Comparison of ENCODE assay signal across 20 cellular contexts in the genomic region with DNA sequence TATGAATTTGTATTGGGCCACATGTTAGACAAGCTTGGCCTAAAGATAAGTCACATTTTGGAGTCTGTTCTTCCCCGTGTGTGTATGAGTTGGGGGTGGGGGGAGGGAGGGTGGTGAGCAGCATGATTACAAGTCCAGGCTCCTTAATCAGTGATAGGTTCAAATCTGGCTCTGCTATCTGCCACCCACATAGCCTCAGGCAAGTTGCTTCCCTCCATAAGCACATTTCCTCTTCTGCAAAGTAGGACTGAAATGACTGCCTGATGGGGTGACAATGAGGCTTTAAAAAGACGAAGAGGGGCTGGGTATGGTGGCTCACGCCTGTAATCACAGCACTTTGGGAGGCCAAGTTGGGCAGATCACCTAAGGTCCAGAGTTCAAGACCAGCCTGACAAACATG. TPM values are rescaled to one million over a fixed set of nuclear protein-coding genes. Genes with fewer than 3 reads are reported as not detected.
DNase-seq lines count a peak whose midpoint lies in the region; ATAC-seq and TF ChIP-seq lines count a peak whose summit lies in the region.
"Had no signal": no experiment of that assay in that cellular context is flagged by ENCODE, and none has a peak within 500 bp of the region (broad histone marks: within the 10 kb centered on the region; RNA-seq: fewer than 3 reads in every experiment).

No MANE protein-coding gene starts in this region.

- ATAC-seq in HCT116, result no peak
- ATAC-seq in Panc1, result no peak
- ATAC-seq: activated CD8-positive, alpha-beta T cell treated with anti-CD3 and anti-CD28 coated beads, Interleukin-2, amount 10 ng/mL, durations not matched to agents 7 days and 5 days; naive thymus-derived CD8-positive, alpha-beta T cell had no signal

- H3K27ac Mint-ChIP-seq in CD4-positive, alpha-beta memory T cell, result no peak overlapping the region
- H3K27ac Mint-ChIP-seq: activated CD8-positive, alpha-beta T cell treated with anti-CD3 and anti-CD28 coated beads, Interleukin-2, amount 10 ng/mL, durations not matched to agents 7 days and 5 days; activated naive CD8-positive, alpha-beta T cell treated with anti-CD3 and anti-CD28 coated beads, Interleukin-2, amount 10 ng/mL, durations not matched to agents 7 days and 5 days had no signal

- H3K27me3 ChIP-seq in HCT116 (ENCODE audit: insufficient read depth, low read length) (no peaks in the 10 kb centered on the region), Panc1 (ENCODE audit: control insufficient read depth, insufficient read depth, low read length) (no peaks in the 10 kb centered on the region), suprapubic skin (no peaks in the 10 kb centered on the region)
- H3K27me3 ChIP-seq in CD4-positive, alpha-beta memory T cell (ENCODE audit: insufficient read depth, low read length), result no peaks in the 10 kb centered on the region
- H3K27me3 ChIP-seq: BLaER1, dorsolateral prefrontal cortex had no signal

- H3K79me2 ChIP-seq in HCT116 (ENCODE audit: insufficient read depth, low read length), result peaks cover 22% of the 10 kb centered on the region

- no peak overlapping the region for H3K4me3 ChIP-seq in HCT116 (replicated peaks in 1 of 2; ENCODE audit: low read depth in 1 of 2, low read length in 2 of 2)
- no peak overlapping the region for H3K4me3 ChIP-seq in Panc1 (ENCODE audit: low read depth in 2 of 2, low read length in 2 of 2)
- H3K4me3 ChIP-seq in epithelial cell of esophagus (ENCODE audit: low read length), result no peak overlapping the region
- H3K4me3 ChIP-seq in suprapubic skin, result no peak overlapping the region
- no peak overlapping the region for H3K4me3 ChIP-seq in CD4-positive, alpha-beta memory T cell (ENCODE audit: low read length in 2 of 2)
- H3K4me3 ChIP-seq: BLaER1, dorsolateral prefrontal cortex, lung had no signal

- H3K27ac ChIP-seq in HCT116 (ENCODE audit: low read depth, low read length) (peak overlapping the region; percentile 81), Panc1 (ENCODE audit: low read length) (peak overlapping the region; percentile 44; the same call in 1 of the 2 replicates), suprapubic skin (peak overlapping the region; percentile 77)
- no peak overlapping the region for H3K27ac ChIP-seq in CD4-positive, alpha-beta memory T cell (ENCODE audit: low read depth, low read length)
- H3K27ac ChIP-seq: BLaER1, thoracic aorta had no signal

- POLR2A ChIA-PET in HCT116 (lab: Charles Lee), result interaction anchor here (1.3 kb wide), 1 partner anchor 54 kb away, joined by 3 read pairs; no protein-coding TSS in a partner anchor
- POLR2A ChIA-PET in Panc1 (lab: Charles Lee), result interaction anchor here (0.6 kb wide), 1 partner anchor 364 kb away, joined by 6 read pairs; no protein-coding TSS in a partner anchor
- POLR2A ChIA-PET in CD4-positive, alpha-beta memory T cell (lab: Charles Lee; ENCODE audit: partially characterized antibody), result no interaction called here

- CTCF ChIA-PET in HCT116 (lab: Charles Lee), result no interaction called here
- CTCF ChIA-PET in Panc1 (lab: Charles Lee), result no interaction called here
- CTCF ChIA-PET in CD4-positive, alpha-beta memory T cell (lab: Charles Lee; ENCODE audit: partially characterized antibody), result no interaction called here

- TF ChIP-seq CTCF in HCT116 (IDR thresholded peaks at IDR 0.05 in 2 of 3, conservative IDR thresholded peaks at IDR 0.05 in 1 of 3; ENCODE audit: borderline replicate concordance in 1 of 3, insufficient read depth in 1 of 3, low read depth in 2 of 3, low read length in 2 of 3) (no peak), Panc1 (IDR thresholded peaks at IDR 0.05) (no peak), epithelial cell of esophagus (IDR thresholded peaks at IDR 0.05; ENCODE audit: insufficient read depth, low read depth, low read length, missing control alignments) (no peak), suprapubic skin (IDR thresholded peaks at IDR 0.05) (no peak)

- H3K4me2 ChIP-seq in HCT116 (ENCODE audit: low read length), result peak overlapping the region; percentile 85
- H3K4me2 ChIP-seq: BLaER1 had no signal

- H3K9ac ChIP-seq in HCT116 (ENCODE audit: low read length), result peak overlapping the region; percentile 6; the same call in 1 of the 2 replicates
- H3K9ac ChIP-seq: BLaER1 had no signal

- H3K36me3 ChIP-seq in HCT116 (ENCODE audit: control insufficient read depth in 1 of 2, insufficient read depth in 2 of 2, low read length in 2 of 2) (no peaks in the 10 kb centered on the region), Panc1 (ENCODE audit: control insufficient read depth, insufficient read depth, low read length) (no peaks in the 10 kb centered on the region), suprapubic skin (no peaks in the 10 kb centered on the region)
- H3K36me3 ChIP-seq in CD4-positive, alpha-beta memory T cell (ENCODE audit: insufficient read depth, low read length), result no peaks in the 10 kb centered on the region
- H3K36me3 ChIP-seq: BLaER1, thoracic aorta had no signal

- H4K20me1 ChIP-seq in HCT116 (ENCODE audit: insufficient read depth), result no peaks in the 10 kb centered on the region
- H4K20me1 ChIP-seq: BLaER1 had no signal

- no peaks in the 10 kb centered on the region for H3K4me1 Mint-ChIP-seq in CD4-positive, alpha-beta memory T cell

- no peaks in the 10 kb centered on the region for H3K36me3 Mint-ChIP-seq in CD4-positive, alpha-beta memory T cell
- H3K36me3 Mint-ChIP-seq: activated naive CD8-positive, alpha-beta T cell treated with anti-CD3 and anti-CD28 coated beads, Interleukin-2, amount 10 ng/mL, durations not matched to agents 7 days and 5 days; naive thymus-derived CD8-positive, alpha-beta T cell had no signal

- no peaks in the 10 kb centered on the region for H3K9me2 ChIP-seq in HCT116 (ENCODE audit: insufficient read depth)

- intact Hi-C loops in HCT116 (cut with micrococcal nuclease), result no loop called here
- intact Hi-C loops in Panc1 (cut with micrococcal nuclease; ENCODE audit: unreplicated experiment), result no loop called here
- intact Hi-C loops in CD4-positive, alpha-beta memory T cell (cut with micrococcal nuclease), result no loop called here

- no peak for TF ChIP-seq POLR2A in HCT116 (IDR thresholded peaks at IDR 0.05; ENCODE audit: borderline replicate concordance, extremely low read depth, insufficient read depth, insufficient read length)
- no peak for TF ChIP-seq POLR2A in suprapubic skin (IDR thresholded peaks at IDR 0.05)

- peaks cover 3 to 21% of the 10 kb centered on the region in 2 donors for H3K27me3 Mint-ChIP-seq in CD4-positive, alpha-beta memory T cell

- BruUV-seq in HCT116 (replicated peaks; lab: Mats Ljungman, UMichigan) (no TSS peak), Panc1 (replicated peaks; lab: Mats Ljungman, UMichigan) (no TSS peak)

- no peak for TF ChIP-seq RAD21 in HCT116 (IDR thresholded peaks at IDR 0.05; ENCODE audit: low read depth)

- H3K4me1 ChIP-seq in HCT116 (ENCODE audit: control insufficient read depth in 1 of 2, insufficient read depth in 2 of 2, low read length in 2 of 2) (peaks cover 45 to 84% of the 10 kb centered on the region in 2 experiments), Panc1 (ENCODE audit: control insufficient read depth, insufficient read depth, low read length) (peaks cover 31% of the 10 kb centered on the region), suprapubic skin (peaks cover 51% of the 10 kb centered on the region)
- no peaks in the 10 kb centered on the region for H3K4me1 ChIP-seq in CD4-positive, alpha-beta memory T cell (ENCODE audit: insufficient read depth, low read length)

- 54% methylated on average over 3 of the region's 3 CpGs for WGBS in suprapubic skin

- DNase-seq in HCT116 (ENCODE audit: low read depth, low spot score) (no peak), Panc1 (ENCODE audit: low read depth, low spot score) (no peak), epithelial cell of esophagus (ENCODE audit: low read depth) (peak; percentile 47), suprapubic skin (ENCODE audit: low spot score in 2 of 2) (no peak), epidermal melanocyte (ENCODE audit: insufficient read length, low spot score) (no peak), NCI-H510A (lab: John Stamatoyannopoulos, UW) (no peak)
- no peak for DNase-seq in CD4-positive, alpha-beta memory T cell
- DNase-seq: activated CD8-positive, alpha-beta T cell treated with anti-CD3 and anti-CD28 coated beads, Interleukin-2, amount 10 ng/mL, durations not matched to agents 7 days and 5 days; activated naive CD8-positive, alpha-beta T cell treated with anti-CD3 and anti-CD28 coated beads, Interleukin-2, amount 10 ng/mL, durations not matched to agents 7 days and 5 days; DMS153; dorsolateral prefrontal cortex; head of caudate nucleus; naive thymus-derived CD8-positive, alpha-beta T cell; NCI-H526 treated with DMSO at 0.1 percent for 48 hours; small intestine; stimulated activated CD4-positive, alpha-beta T cell treated with anti-CD3 and anti-CD28 coated beads, Interleukin-4, amount 100 ng/mL, for 4 hours; stimulated activated CD8-positive, alpha-beta memory T cell treated with anti-CD3 and anti-CD28 coated beads, Interleukin-4, amount 100 ng/mL, for 48 hours had no signal

- no peak overlapping the region for H2AFZ ChIP-seq in HCT116 (ENCODE audit: low read depth, low read length, poor library complexity, severe bottlenecking)

- TF ChIP-seq EP300 in suprapubic skin (IDR thresholded peaks at IDR 0.05), result no peak

- H3K9me3 ChIP-seq in HCT116 (ENCODE audit: control insufficient read depth in 1 of 2, insufficient read depth in 1 of 2, low read depth in 1 of 2, low read length in 2 of 2) (no peaks in the 10 kb centered on the region), Panc1 (ENCODE audit: control insufficient read depth, insufficient read depth, low read depth, low read length) (no peaks in the 10 kb centered on the region), suprapubic skin (no peaks in the 10 kb centered on the region)
- H3K9me3 ChIP-seq in CD4-positive, alpha-beta memory T cell (ENCODE audit: control insufficient read depth in 1 of 2, low read length in 2 of 2), result no peaks in the 10 kb centered on the region
- H3K9me3 ChIP-seq: BLaER1, thoracic aorta had no signal

- H3K9me3 Mint-ChIP-seq in CD4-positive, alpha-beta memory T cell, result no peaks in the 10 kb centered on the region
- H3K9me3 Mint-ChIP-seq: activated naive CD8-positive, alpha-beta T cell treated with anti-CD3 and anti-CD28 coated beads, Interleukin-2, amount 10 ng/mL, durations not matched to agents 7 days and 5 days; naive thymus-derived CD8-positive, alpha-beta T cell had no signal

- RAD21 ChIA-PET in HCT116 (lab: Charles Lee; ENCODE audit: low non-redundant PET in 1 of 2, low total read pairs in 2 of 2, uncharacterized antibody in 2 of 2, unreplicated experiment in 2 of 2), result interaction anchor here in 1 of 2 experiments (0.7 kb wide), 1 partner anchor 18 kb away, joined by 3 read pairs; no protein-coding TSS in a partner anchor

- in situ Hi-C loops in Panc1 (cut with HindIII; ENCODE audit: low pct_unique_long_range_greater_than_20kb, low sequenced_read_pairs), result no loop called here

- H3K4me3 Mint-ChIP-seq in CD4-positive, alpha-beta memory T cell, result no peak overlapping the region
- H3K4me3 Mint-ChIP-seq: activated CD8-positive, alpha-beta T cell treated with anti-CD3 and anti-CD28 coated beads, Interleukin-2, amount 10 ng/mL, durations not matched to agents 7 days and 5 days; activated naive CD8-positive, alpha-beta T cell treated with anti-CD3 and anti-CD28 coated beads, Interleukin-2, amount 10 ng/mL, durations not matched to agents 7 days and 5 days; naive thymus-derived CD8-positive, alpha-beta T cell had no signal

RNA-seq across cellular contexts. Expression of gene SPATA12, which starts 1.0 kb away (rescaled TPM):
- 0.22 TPM for total RNA-seq in HCT116 (2021; ENCODE audit: unreplicated experiment)
- polyA plus RNA-seq in HCT116 (2012), result 0.34 and 0.53 TPM in 2 replicates
- total RNA-seq in Panc1 (2021; ENCODE audit: unreplicated experiment), result 0.10 TPM
- polyA plus RNA-seq in Panc1 (2012; ENCODE audit: insufficient read length), result not detected
- not detected for total RNA-seq in suprapubic skin
- total RNA-seq in CD4-positive, alpha-beta memory T cell, result not detected
- not detected for polyA plus RNA-seq in CD4-positive, alpha-beta memory T cell
- total RNA-seq: activated CD8-positive, alpha-beta T cell treated with anti-CD3 and anti-CD28 coated beads, Interleukin-2, amount 10 ng/mL, durations not matched to agents 7 days and 5 days; activated naive CD8-positive, alpha-beta T cell treated with anti-CD3 and anti-CD28 coated beads, Interleukin-2, amount 10 ng/mL, durations not matched to agents 7 days and 5 days; naive thymus-derived CD8-positive, alpha-beta T cell; thoracic aorta had no signal
- polyA plus RNA-seq: naive thymus-derived CD8-positive, alpha-beta T cell had no signal
